Comparison of ENCODE assay signal across 12 cellular contexts in genomic region chr16:30088237-30088831, GRCh38. TPM values are rescaled to one million over a fixed set of nuclear protein-coding genes. Genes with fewer than 3 reads are reported as not detected.
DNase-seq lines count a peak whose midpoint lies in the region; ATAC-seq and TF ChIP-seq lines count a peak whose summit lies in the region.
"Had no signal": no experiment of that assay in that cellular context is flagged by ENCODE, and none has a peak within 500 bp of the region (broad histone marks: within the 10 kb centered on the region; RNA-seq: fewer than 3 reads in every experiment).

No MANE protein-coding gene starts in this region.

- H3K4me3 ChIP-seq in mesendoderm (ENCODE audit: low read length): no peak overlapping the region

- H3K79me1 ChIP-seq in mesendoderm (ENCODE audit: low read length): no peaks in the 10 kb centered on the region

- POLR2A ChIA-PET in RWPE1 (lab: Yijun Ruan, JAX; ENCODE audit: low non-redundant PET): no interaction called here

- peak overlapping the region; percentile 79 for H3K27ac ChIP-seq in RWPE1
- no peak overlapping the region for H3K27ac ChIP-seq in mesendoderm (ENCODE audit: low read depth, low read length)

- peaks cover 9% of the 10 kb centered on the region for H3K4me1 ChIP-seq in mesendoderm (ENCODE audit: control insufficient read depth, low read depth, low read length)

- no peak overlapping the region for H2BK15ac ChIP-seq in mesendoderm (replicated peaks; ENCODE audit: low read depth)

- H2AK5ac ChIP-seq in mesendoderm (ENCODE audit: low read length): no peak overlapping the region

- peak overlapping the region; percentile 63 for H2BK5ac ChIP-seq in mesendoderm (ENCODE audit: low read length)

- no peak overlapping the region for H2BK120ac ChIP-seq in mesendoderm (ENCODE audit: low read depth, low read length)

- H4K8ac ChIP-seq in mesendoderm (ENCODE audit: low read depth, low read length): no peak overlapping the region

- H3K23ac ChIP-seq in mesendoderm (ENCODE audit: low read length): no peak overlapping the region

- ATAC-seq in HG03439 (IDR thresholded peaks at IDR 0.05; ENCODE audit: unreplicated experiment): no peak
- ATAC-seq: HCT116; stimulated activated effector memory CD8-positive, alpha-beta T cell treated with anti-CD3 and anti-CD28 coated beads, Interleukin-12 subunit alpha, Interleukin-12 subunit beta, amount 100 ng/mL, for 72 hours had no signal

- no CpG with 5 or more reads among the region's 10 CpGs for WGBS in mesendoderm (ENCODE audit: extremely low coverage, insufficient coverage, low lambda C conversion rate)

- H4K5ac ChIP-seq in mesendoderm (ENCODE audit: low read length): no peak overlapping the region

- CTCF ChIA-PET in RWPE1 (lab: Yijun Ruan, JAX): no interaction called here

- H3K56ac ChIP-seq in mesendoderm (ENCODE audit: low read length): peak overlapping the region; percentile 64

- H3K9ac ChIP-seq in mesendoderm (ENCODE audit: low read length): peak overlapping the region; percentile 42

- no peak overlapping the region for H3K18ac ChIP-seq in mesendoderm (ENCODE audit: low read length)

- H3K4ac ChIP-seq in mesendoderm (ENCODE audit: low read depth, low read length): no peak overlapping the region

- H3K4me2 ChIP-seq in mesendoderm (ENCODE audit: low read length): no peak overlapping the region

- no peak for TF ChIP-seq CTCF in RWPE1 (conservative IDR thresholded peaks at IDR 0.05; ENCODE audit: low read depth)

- H3K27me3 ChIP-seq in mesendoderm (ENCODE audit: insufficient read depth, low read length, poor library complexity): no peaks in the 10 kb centered on the region

- DNase-seq in DMS53 (lab: John Stamatoyannopoulos, UW) (peak; percentile 24), DMS53 treated with DMSO at 0.1 percent for 48 hours (lab: John Stamatoyannopoulos, UW; ENCODE audit: unreplicated experiment) (no peak), RWPE1 (ENCODE audit: low spot score) (no peak), mesendoderm (no peak), HK-2 (ENCODE audit: unreplicated experiment) (no peak)
- DNase-seq: 8988T; effector memory CD4-positive, alpha-beta T cell; NCI-H1436; NCI-H226 had no signal

- H3K79me2 ChIP-seq in mesendoderm (ENCODE audit: control insufficient read depth, insufficient read depth, low read length): peaks cover 3% of the 10 kb centered on the region

- H3K36me3 ChIP-seq in mesendoderm (ENCODE audit: control insufficient read depth, insufficient read depth, low read length): peaks cover 9% of the 10 kb centered on the region

RNA-seq across cellular contexts. Expression of gene TBX6, which starts 3.4 kb away (rescaled TPM):
- 2.4 TPM for polyA plus RNA-seq in mesendoderm (2013, experiment 1 of 2)
- polyA plus RNA-seq in mesendoderm (2013, experiment 2 of 2): 2.1 TPM

RNA-seq across cellular contexts. Expression of gene YPEL3, which starts 7.7 kb away (rescaled TPM):
- polyA plus RNA-seq in mesendoderm (2013, experiment 1 of 2): 26.3 TPM
- polyA plus RNA-seq in mesendoderm (2013, experiment 2 of 2): 26.0 TPM

RNA-seq across cellular contexts. Expression of gene PPP4C, which starts 12.5 kb away (rescaled TPM):
- polyA plus RNA-seq in mesendoderm (2013, experiment 1 of 2): 94.2 TPM
- 93.5 TPM for polyA plus RNA-seq in mesendoderm (2013, experiment 2 of 2)

RNA-seq across cellular contexts. Expression of gene ALDOA, which starts 22.8 kb away (rescaled TPM):
- 759 TPM for polyA plus RNA-seq in mesendoderm (2013, experiment 1 of 2)
- polyA plus RNA-seq in mesendoderm (2013, experiment 2 of 2): 778 TPM

RNA-seq across cellular contexts. Expression of gene GDPD3, which starts 25.0 kb away (rescaled TPM):
- polyA plus RNA-seq in mesendoderm (2013, experiment 1 of 2): 1.0 TPM
- polyA plus RNA-seq in mesendoderm (2013, experiment 2 of 2): 1.1 TPM
